18 cellular contexts compared by ENCODE assay signal in genomic region chr6:100491947-100492670, GRCh38. TPM values are rescaled to one million over a fixed set of nuclear protein-coding genes. Genes with fewer than 3 reads are reported as not detected.
A peak's percentile ranks its signal among the peaks of the same experiment; 100 is the strongest.
DNase-seq lines count a peak whose midpoint lies in the region; ATAC-seq and TF ChIP-seq lines count a peak whose summit lies in the region.
"Had no signal": no experiment of that assay in that cellular context is flagged by ENCODE, and none has a peak within 500 bp of the region (broad histone marks: within the 10 kb centered on the region; RNA-seq: fewer than 3 reads in every experiment).

No MANE protein-coding gene starts in this region.

- H3K4me1 Mint-ChIP-seq in progenitor cell of endocrine pancreas (ENCODE audit: low read depth): peaks cover 22% of the 10 kb centered on the region
- H3K4me1 Mint-ChIP-seq: CD4-positive, CD25-positive, alpha-beta regulatory T cell had no signal

- H3K4me3 ChIP-seq in OCI-LY1 (ENCODE audit: low read depth, low read length, poor library complexity, severe bottlenecking): peak overlapping the region; percentile 57
- peak overlapping the region; percentile 63 for H3K4me3 ChIP-seq in endocrine pancreas (ENCODE audit: control insufficient read depth, insufficient read depth, low read length)
- H3K4me3 ChIP-seq in lower lobe of right lung: no peak overlapping the region

- peaks cover 15% of the 10 kb centered on the region for H3K9me3 Mint-ChIP-seq in progenitor cell of endocrine pancreas (ENCODE audit: low read depth)

- H3K4me3 Mint-ChIP-seq in progenitor cell of endocrine pancreas (ENCODE audit: low read depth): peak overlapping the region; percentile 4
- H3K4me3 Mint-ChIP-seq: CD4-positive, CD25-positive, alpha-beta regulatory T cell had no signal

- no peak for TF ChIP-seq CTCF in OCI-LY1 (IDR thresholded peaks at IDR 0.05; ENCODE audit: low read length)
- no peak for TF ChIP-seq CTCF in progenitor cell of endocrine pancreas (IDR thresholded peaks at IDR 0.05; ENCODE audit: unreplicated experiment)
- no peak for TF ChIP-seq CTCF in lower lobe of right lung (IDR thresholded peaks at IDR 0.05)

- H3K79me2 ChIP-seq in OCI-LY1 (ENCODE audit: insufficient read depth, low read length): no peaks in the 10 kb centered on the region

- H3K27ac ChIP-seq in OCI-LY1 (ENCODE audit: low read depth, low read length, poor library complexity, severe bottlenecking) (peak overlapping the region; percentile 97), lower lobe of right lung (no peak overlapping the region)

- peak overlapping the region; percentile 75 for H3K27ac Mint-ChIP-seq in progenitor cell of endocrine pancreas
- H3K27ac Mint-ChIP-seq: CD4-positive, CD25-positive, alpha-beta regulatory T cell had no signal

- H3K9me2 ChIP-seq in OCI-LY1 (ENCODE audit: low read depth, low read length): no peaks in the 10 kb centered on the region

- peak; percentile 3 for DNase-seq in NCI-H2227 (lab: John Stamatoyannopoulos, UW; ENCODE audit: unreplicated experiment)
- no peak for DNase-seq in NCI-H2227 treated with DMSO at 0.1 percent for 48 hours (lab: John Stamatoyannopoulos, UW)
- DNase-seq in progenitor cell of endocrine pancreas (ENCODE audit: low spot score, unreplicated experiment): no peak
- no peak for DNase-seq in lower lobe of right lung
- DNase-seq: BE2C; CD4-positive, CD25-positive, alpha-beta regulatory T cell; COR-L47; HCEC 1CT; NCI-H1105; NCI-H187 treated with DMSO at 0.1 percent for 48 hours; NCI-H2171 treated with DMSO at 0.1 percent for 48 hours had no signal

- H3K4me1 ChIP-seq in OCI-LY1 (ENCODE audit: insufficient read depth, low read length, severe bottlenecking) (peaks cover 72% of the 10 kb centered on the region), endocrine pancreas (ENCODE audit: control insufficient read depth, insufficient read depth, low read length) (peaks cover 15% of the 10 kb centered on the region), lower lobe of right lung (no peaks in the 10 kb centered on the region)
- H3K4me1 ChIP-seq: BE2C had no signal

- H3K9ac ChIP-seq in OCI-LY1 (ENCODE audit: low read length) (peak overlapping the region; percentile 72), endocrine pancreas (ENCODE audit: control insufficient read depth, insufficient read depth, low read length) (no peak overlapping the region)

- no peaks in the 10 kb centered on the region for H3F3A ChIP-seq in OCI-LY1 (ENCODE audit: insufficient read depth, low read length)

- H3K36me3 Mint-ChIP-seq in progenitor cell of endocrine pancreas (ENCODE audit: insufficient read depth): peaks cover 4% of the 10 kb centered on the region
- H3K36me3 Mint-ChIP-seq: CD4-positive, CD25-positive, alpha-beta regulatory T cell had no signal

- no peaks in the 10 kb centered on the region for H4K20me1 ChIP-seq in OCI-LY1 (ENCODE audit: insufficient read depth, low read length)

- H3K27me3 Mint-ChIP-seq in progenitor cell of endocrine pancreas: no peaks in the 10 kb centered on the region

- peak overlapping the region; percentile 83; the same call in 1 of the 2 replicates for H2AFZ ChIP-seq in OCI-LY1 (ENCODE audit: low read length)

- H3K4me2 ChIP-seq in OCI-LY1 (ENCODE audit: low read length): peak overlapping the region; percentile 65

- intact Hi-C loops in lower lobe of right lung (cut with DNase I): no loop called here

- H3K9me3 ChIP-seq in OCI-LY1 (ENCODE audit: low read length) (peaks cover 11% of the 10 kb centered on the region), endocrine pancreas (ENCODE audit: control insufficient read depth, low read length) (no peaks in the 10 kb centered on the region), lower lobe of right lung (no peaks in the 10 kb centered on the region)
- H3K9me3 ChIP-seq: BE2C had no signal

- H3K36me3 ChIP-seq in OCI-LY1 (ENCODE audit: insufficient read depth, low read length) (peaks cover 8% of the 10 kb centered on the region; the same call in 1 of the 2 replicates), endocrine pancreas (ENCODE audit: control insufficient read depth, insufficient read depth, low read length) (no peaks in the 10 kb centered on the region), lower lobe of right lung (no peaks in the 10 kb centered on the region)
- H3K36me3 ChIP-seq: BE2C had no signal

- no peaks in the 10 kb centered on the region for H3K27me3 ChIP-seq in OCI-LY1 (ENCODE audit: insufficient read depth, low read length)
- peaks cover 3% of the 10 kb centered on the region for H3K27me3 ChIP-seq in endocrine pancreas (ENCODE audit: control insufficient read depth, insufficient read depth, low read length)
- H3K27me3 ChIP-seq in lower lobe of right lung (ENCODE audit: low read depth): no peaks in the 10 kb centered on the region

- ATAC-seq in HG02610 (IDR thresholded peaks at IDR 0.05; ENCODE audit: unreplicated experiment): no peak
- no peak for ATAC-seq in lower lobe of right lung
- ATAC-seq in GM18909 (IDR thresholded peaks at IDR 0.05; ENCODE audit: poor library complexity, unreplicated experiment): no peak
- ATAC-seq: Panc1 had no signal

RNA-seq across cellular contexts. Expression of gene SIM1, which starts 27.4 kb away (rescaled TPM):
- total RNA-seq in progenitor cell of endocrine pancreas (6.9 and 7.4 TPM in 2 replicates), lower lobe of right lung (not detected)
- total RNA-seq: NCI-H460, SK-MEL-5 had no signal
